ENCODE assay signal across 1 cellular context in genomic region chr12:103812789-103813188, GRCh38.
A peak's percentile ranks its signal among the peaks of the same experiment; 100 is the strongest.
TF ChIP-seq lines count a peak whose summit lies in the region.

No MANE protein-coding gene starts in this region.

TF ChIP-seq in HepG2, 621 proteins besides CTCF, POLR2A, EP300 and RAD21:
- TF ChIP-seq CSRNP2 (CRISPR knock-in tag; conservative IDR thresholded peaks at IDR 0.05; ENCODE audit: low read depth) (no peak), CHD4 (IDR thresholded peaks at IDR 0.05; ENCODE audit: borderline replicate concordance, low read length) (0 out of 2 replicates have a peak, but pooled peaks have one; percentile 34), REPIN1 (CRISPR knock-in tag; IDR thresholded peaks at IDR 0.05; ENCODE audit: borderline replicate concordance, low read depth) (no peak), ZMYM2 (CRISPR knock-in tag; IDR thresholded peaks at IDR 0.05) (no peak), ZNF629 (CRISPR knock-in tag; conservative IDR thresholded peaks at IDR 0.05) (peak; percentile 79)
